Comparison of ENCODE assay signal across 24 cellular contexts in the genomic region with DNA sequence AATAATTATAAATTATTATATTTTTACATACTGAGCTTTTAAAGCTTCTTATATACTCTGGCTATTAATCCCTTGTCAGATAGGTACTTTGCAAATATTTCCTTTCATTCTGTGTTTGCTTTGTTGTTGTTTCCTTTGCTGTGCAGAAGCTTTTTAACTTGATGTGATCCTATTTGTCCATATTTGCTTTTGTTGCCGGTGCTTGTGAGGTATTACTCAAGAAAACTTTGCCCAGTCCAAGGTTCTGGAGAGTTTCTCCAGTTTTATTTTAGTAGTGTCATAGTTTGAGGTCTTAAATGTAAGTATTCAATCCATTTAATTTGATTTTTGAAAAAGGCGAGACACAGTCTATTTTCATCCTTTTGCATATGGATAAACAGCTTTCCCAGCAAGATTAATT.
DNase-seq lines count a peak whose midpoint lies in the region; ATAC-seq and TF ChIP-seq lines count a peak whose summit lies in the region.
"Had no signal": no experiment of that assay in that cellular context is flagged by ENCODE, and none has a peak within 500 bp of the region (broad histone marks: within the 10 kb centered on the region; RNA-seq: fewer than 3 reads in every experiment).

No MANE protein-coding gene starts in this region.

- H3K27me3 ChIP-seq in OCI-LY3 (ENCODE audit: low read depth, low read length): no peaks in the 10 kb centered on the region
- H3K27me3 ChIP-seq: BE2C, BLaER1 had no signal

- H3K9ac ChIP-seq in OCI-LY3 (ENCODE audit: low read length): no peak overlapping the region
- H3K9ac ChIP-seq: BLaER1 had no signal

- no peak for DNase-seq in left lobe of liver (ENCODE audit: low spot score)
- DNase-seq in neural crest cell (ENCODE audit: low read depth, low spot score): no peak
- no peak for DNase-seq in HCEC 1CT
- DNase-seq in erythroblast (lab: John Stamatoyannopoulos, UW): no peak
- DNase-seq: 8988T; ACHN; BE2C; C1 segment of cervical spinal cord; CD4-positive, alpha-beta memory T cell; CD4-positive, CD25-positive, alpha-beta regulatory T cell; CD8-positive, alpha-beta memory T cell; COR-L47; DMS 273 treated with DMSO at 0.1 percent for 48 hours; DMS153; DMS53; DMS79; DND-41; EL; GDM1 had no signal

- H3K4me1 ChIP-seq in OCI-LY3 (ENCODE audit: low read length): no peaks in the 10 kb centered on the region
- H3K4me1 ChIP-seq: BE2C, BLaER1 had no signal

- H3K4me2 ChIP-seq in OCI-LY3 (ENCODE audit: low read length): no peak overlapping the region
- H3K4me2 ChIP-seq: BLaER1 had no signal

- no peaks in the 10 kb centered on the region for H3K79me2 ChIP-seq in OCI-LY3 (ENCODE audit: low read length)

- H3K4me1 Mint-ChIP-seq in neural crest cell: no peaks in the 10 kb centered on the region
- H3K4me1 Mint-ChIP-seq: CD14-positive monocyte; CD4-positive, alpha-beta memory T cell; CD4-positive, CD25-positive, alpha-beta regulatory T cell; CD8-positive, alpha-beta memory T cell had no signal

- TF ChIP-seq POLR2A in erythroblast (IDR thresholded peaks at IDR 0.05; ENCODE audit: low read length): no peak

- no peaks in the 10 kb centered on the region for H3K9me3 ChIP-seq in OCI-LY3 (ENCODE audit: insufficient read depth, low read length)
- H3K9me3 ChIP-seq: BE2C, BLaER1 had no signal

- H3K27ac Mint-ChIP-seq in neural crest cell (ENCODE audit: unreplicated experiment): peak overlapping the region; percentile 40
- H3K27ac Mint-ChIP-seq: CD14-positive monocyte; CD4-positive, alpha-beta memory T cell; CD4-positive, CD25-positive, alpha-beta regulatory T cell; CD8-positive, alpha-beta memory T cell had no signal

- no peak overlapping the region for H3K27ac ChIP-seq in OCI-LY3 (ENCODE audit: low read length)
- H3K27ac ChIP-seq: BLaER1 had no signal

- no peaks in the 10 kb centered on the region for H3K36me3 Mint-ChIP-seq in neural crest cell (ENCODE audit: low read depth)
- H3K36me3 Mint-ChIP-seq: CD14-positive monocyte; CD4-positive, alpha-beta memory T cell; CD4-positive, CD25-positive, alpha-beta regulatory T cell; CD8-positive, alpha-beta memory T cell had no signal

- peak overlapping the region; percentile 35; the same call in 1 of the 2 replicates for H2AFZ ChIP-seq in OCI-LY3 (ENCODE audit: low read depth, low read length)

- H3K4me3 ChIP-seq in OCI-LY3 (ENCODE audit: low read length): no peak overlapping the region
- H3K4me3 ChIP-seq: BLaER1, GM12878 had no signal

- no peak overlapping the region for H3K4me3 Mint-ChIP-seq in neural crest cell
- H3K4me3 Mint-ChIP-seq: CD14-positive monocyte; CD4-positive, alpha-beta memory T cell; CD4-positive, CD25-positive, alpha-beta regulatory T cell; CD8-positive, alpha-beta memory T cell had no signal

- H3K36me3 ChIP-seq in OCI-LY3 (replicated peaks; ENCODE audit: low read depth, low read length): no peaks in the 10 kb centered on the region
- H3K36me3 ChIP-seq: BE2C, BLaER1 had no signal

- H4K20me1 ChIP-seq in OCI-LY3 (ENCODE audit: insufficient read depth, low read length): no peaks in the 10 kb centered on the region
- H4K20me1 ChIP-seq: BLaER1 had no signal

- H3K27me3 Mint-ChIP-seq in neural crest cell (ENCODE audit: low read depth): no peaks in the 10 kb centered on the region
- H3K27me3 Mint-ChIP-seq: CD4-positive, alpha-beta memory T cell; CD4-positive, CD25-positive, alpha-beta regulatory T cell; CD8-positive, alpha-beta memory T cell had no signal

- no peaks in the 10 kb centered on the region for H3K9me3 Mint-ChIP-seq in neural crest cell

- ATAC-seq in left lobe of liver: peak; percentile 51
- no peak for ATAC-seq in GM19351 (IDR thresholded peaks at IDR 0.05; ENCODE audit: unreplicated experiment)
- ATAC-seq: GM12878 had no signal

- no peak for TF ChIP-seq CTCF in OCI-LY3 (IDR thresholded peaks at IDR 0.05; ENCODE audit: low read depth, low read length)
- TF ChIP-seq CTCF in neural crest cell (conservative IDR thresholded peaks at IDR 0.05): no peak
